In genomic region chr2:217604527-217605279, GRCh38 we compare ENCODE assay signal across 20 cellular contexts.
DNase-seq lines count a peak whose midpoint lies in the region; ATAC-seq and TF ChIP-seq lines count a peak whose summit lies in the region.
"Had no signal": no experiment of that assay in that cellular context is flagged by ENCODE, and none has a peak within 500 bp of the region (broad histone marks: within the 10 kb centered on the region; RNA-seq: fewer than 3 reads in every experiment).

No MANE protein-coding gene starts in this region.

- no peaks in the 10 kb centered on the region for H3K36me3 ChIP-seq in BE2C
- no peaks in the 10 kb centered on the region for H3K36me3 ChIP-seq in heart right ventricle
- H3K36me3 ChIP-seq in neural cell (ENCODE audit: insufficient read depth, low read length): no peaks in the 10 kb centered on the region
- H3K36me3 ChIP-seq: HAP-1 had no signal

- no peak overlapping the region for H3K4me2 ChIP-seq in neural cell (ENCODE audit: low read length)
- H3K4me2 ChIP-seq: A549, PC-9 had no signal

- no peaks in the 10 kb centered on the region for H3K9me3 ChIP-seq in BE2C
- H3K9me3 ChIP-seq in heart right ventricle: no peaks in the 10 kb centered on the region
- no peaks in the 10 kb centered on the region for H3K9me3 ChIP-seq in neural cell (ENCODE audit: low read length)
- H3K9me3 ChIP-seq: A549, HAP-1 had no signal

- no peak overlapping the region for H3K27ac Mint-ChIP-seq in activated CD4-positive, alpha-beta memory T cell treated with anti-CD3 and anti-CD28 coated beads for 36 hours
- H3K27ac Mint-ChIP-seq: activated B cell treated with CpG ODN at 0.5 μM for 24 hours; activated naive CD4-positive, alpha-beta T cell treated with anti-CD3 and anti-CD28 coated beads, Interleukin-2, amount 50 U/mL, for 72 hours; type B pancreatic cell had no signal

- H3K27ac ChIP-seq in heart right ventricle: peak overlapping the region in 8 of 10 donors; percentile 17 to 71 (median 56)
- no peak overlapping the region for H3K27ac ChIP-seq in neural cell (ENCODE audit: low read length)
- H3K27ac ChIP-seq: A549, epithelial cell of prostate, foreskin keratinocyte, PC-9 had no signal

- ATAC-seq in heart right ventricle (peak; percentile 57 to 89 (median 82)), GM18868 (IDR thresholded peaks at IDR 0.05; ENCODE audit: unreplicated experiment) (no peak), HG03039 (IDR thresholded peaks at IDR 0.05; ENCODE audit: unreplicated experiment) (no peak)
- ATAC-seq: A549; activated naive CD4-positive, alpha-beta T cell treated with anti-CD3 and anti-CD28 coated beads, Interleukin-2, amount 50 U/mL, for 72 hours; foreskin keratinocyte; left colon had no signal

- peaks cover 8% of the 10 kb centered on the region for H3K4me1 ChIP-seq in BE2C
- H3K4me1 ChIP-seq in heart right ventricle: peaks cover 0 to 26% (median 18%) of the 10 kb centered on the region in 9 donors
- H3K4me1 ChIP-seq: A549, foreskin keratinocyte, HAP-1 had no signal

- H3K27me3 Mint-ChIP-seq in activated CD4-positive, alpha-beta memory T cell treated with anti-CD3 and anti-CD28 coated beads for 36 hours: no peaks in the 10 kb centered on the region

- TF ChIP-seq CTCF in BE2C (IDR thresholded peaks at IDR 0.05; ENCODE audit: low read depth, low read length): no peak
- TF ChIP-seq CTCF in heart right ventricle (IDR thresholded peaks at IDR 0.05): no peak
- TF ChIP-seq CTCF in neural cell (IDR thresholded peaks at IDR 0.05; ENCODE audit: poor library complexity, severe bottlenecking): no peak

- DNase-seq in BE2C (peak; percentile 57), NCI-H748 treated with DMSO at 0.1 percent for 48 hours (lab: John Stamatoyannopoulos, UW) (peak; percentile 10), heart right ventricle (peak; percentile 25 to 45), dedifferentiated amniotic fluid mesenchymal stem cell (ENCODE audit: extremely low spot score) (no peak)
- no peak for DNase-seq in activated CD4-positive, alpha-beta memory T cell treated with anti-CD3 and anti-CD28 coated beads for 36 hours
- DNase-seq: activated B cell treated with CpG ODN at 0.5 μM for 24 hours; foreskin keratinocyte; left colon; small intestine; stimulated activated CD4-positive, alpha-beta T cell treated with anti-CD3 and anti-CD28 coated beads, Interleukin-4, amount 100 ng/mL, for 1 hour; T-helper 9 cell had no signal

- no peak overlapping the region for H3K4me3 ChIP-seq in BE2C (ENCODE audit: low read depth, low read length)
- H3K4me3 ChIP-seq in heart right ventricle: no peak overlapping the region
- H3K4me3 ChIP-seq in neural cell (ENCODE audit: low read length): no peak overlapping the region
- H3K4me3 ChIP-seq: A549, HAP-1, PC-9 had no signal

- intact Hi-C loops in heart right ventricle (cut with DNase I): no loop called here
- intact Hi-C loops in activated CD4-positive, alpha-beta memory T cell treated with anti-CD3 and anti-CD28 coated beads for 36 hours (cut with micrococcal nuclease): no loop called here

- H2AFZ ChIP-seq in neural cell (ENCODE audit: low read depth, low read length): no peak overlapping the region
- H2AFZ ChIP-seq: PC-9 had no signal

- peaks cover 13% of the 10 kb centered on the region for H3K4me1 Mint-ChIP-seq in activated CD4-positive, alpha-beta memory T cell treated with anti-CD3 and anti-CD28 coated beads for 36 hours (ENCODE audit: low read depth)
- H3K4me1 Mint-ChIP-seq: activated B cell treated with CpG ODN at 0.5 μM for 24 hours had no signal

- no peaks in the 10 kb centered on the region for H4K20me1 ChIP-seq in neural cell (ENCODE audit: insufficient read depth)

- no peaks in the 10 kb centered on the region for H3F3A ChIP-seq in neural cell (ENCODE audit: insufficient read depth, low read length, poor library complexity, severe bottlenecking)

- no peaks in the 10 kb centered on the region for H3K27me3 ChIP-seq in BE2C
- no peaks in the 10 kb centered on the region for H3K27me3 ChIP-seq in heart right ventricle
- no peaks in the 10 kb centered on the region for H3K27me3 ChIP-seq in neural cell (ENCODE audit: insufficient read depth, low read depth, low read length)

- H3K9ac ChIP-seq in neural cell (ENCODE audit: low read length): no peak overlapping the region

- no peak overlapping the region for H3K4me3 Mint-ChIP-seq in activated CD4-positive, alpha-beta memory T cell treated with anti-CD3 and anti-CD28 coated beads for 36 hours
- H3K4me3 Mint-ChIP-seq: activated B cell treated with CpG ODN at 0.5 μM for 24 hours, type B pancreatic cell had no signal

- TF ChIP-seq RAD21 in neural cell (conservative IDR thresholded peaks at IDR 0.05): no peak

- no peaks in the 10 kb centered on the region for H3K9me2 ChIP-seq in neural cell (ENCODE audit: insufficient read depth, low read length)

- CTCF ChIA-PET in activated CD4-positive, alpha-beta memory T cell treated with anti-CD3 and anti-CD28 coated beads for 36 hours (lab: Charles Lee): interaction anchor here (1.4 kb wide), 1 partner anchor 46 kb away, joined by 3 read pairs; no protein-coding TSS in a partner anchor

- POLR2A ChIA-PET in activated CD4-positive, alpha-beta memory T cell treated with anti-CD3 and anti-CD28 coated beads for 36 hours (lab: Charles Lee): no interaction called here

- H3K36me3 Mint-ChIP-seq in activated CD4-positive, alpha-beta memory T cell treated with anti-CD3 and anti-CD28 coated beads for 36 hours: no peaks in the 10 kb centered on the region
- H3K36me3 Mint-ChIP-seq: activated naive CD4-positive, alpha-beta T cell treated with anti-CD3 and anti-CD28 coated beads, Interleukin-2, amount 50 U/mL, for 72 hours; type B pancreatic cell had no signal

- TF ChIP-seq EP300 in neural cell (conservative IDR thresholded peaks at IDR 0.05; ENCODE audit: poor library complexity, severe bottlenecking): no peak

- no peaks in the 10 kb centered on the region for H3K79me2 ChIP-seq in neural cell (replicated peaks; ENCODE audit: insufficient read depth, low read length)

- H3K9me3 Mint-ChIP-seq in activated CD4-positive, alpha-beta memory T cell treated with anti-CD3 and anti-CD28 coated beads for 36 hours: no peaks in the 10 kb centered on the region
- H3K9me3 Mint-ChIP-seq: activated B cell treated with CpG ODN at 0.5 μM for 24 hours; activated naive CD4-positive, alpha-beta T cell treated with anti-CD3 and anti-CD28 coated beads, Interleukin-2, amount 50 U/mL, for 72 hours had no signal

- 12 to 23% methylated on average over 10 of the region's 10 CpGs for WGBS in heart right ventricle, 2 donors

TF ChIP-seq in neural cell, 6 proteins besides CTCF, POLR2A, EP300 and RAD21:
- TF ChIP-seq POLR2AphosphoS5 (IDR thresholded peaks at IDR 0.05) (peak; percentile 39), MXI1 (conservative IDR thresholded peaks at IDR 0.05; ENCODE audit: poor library complexity, severe bottlenecking) (no peak), SMC3 (conservative IDR thresholded peaks at IDR 0.05; ENCODE audit: poor library complexity) (no peak), EZH2 (IDR thresholded peaks at IDR 0.05; ENCODE audit: borderline replicate concordance, insufficient read depth, low read length, poor library complexity, severe bottlenecking) (no peak)

Comparison
In these comparisons a context has a peak if more than half of its experiments do, and no peak if none do; other contexts are left out.
1. DNase-seq: peak in BE2C (single experiment), NCI-H748 treated with DMSO at 0.1 percent for 48 hours (single experiment) and heart right ventricle (2 of 2); none in activated CD4-positive, alpha-beta memory T cell treated with anti-CD3 and anti-CD28 coated beads for 36 hours (single experiment) and dedifferentiated amniotic fluid mesenchymal stem cell (single experiment).
2. ATAC-seq: peak in heart right ventricle (8 of 8); none in GM18868 (single experiment) and HG03039 (single experiment).